1 cellular context compared by ENCODE assay signal in the genomic region with DNA sequence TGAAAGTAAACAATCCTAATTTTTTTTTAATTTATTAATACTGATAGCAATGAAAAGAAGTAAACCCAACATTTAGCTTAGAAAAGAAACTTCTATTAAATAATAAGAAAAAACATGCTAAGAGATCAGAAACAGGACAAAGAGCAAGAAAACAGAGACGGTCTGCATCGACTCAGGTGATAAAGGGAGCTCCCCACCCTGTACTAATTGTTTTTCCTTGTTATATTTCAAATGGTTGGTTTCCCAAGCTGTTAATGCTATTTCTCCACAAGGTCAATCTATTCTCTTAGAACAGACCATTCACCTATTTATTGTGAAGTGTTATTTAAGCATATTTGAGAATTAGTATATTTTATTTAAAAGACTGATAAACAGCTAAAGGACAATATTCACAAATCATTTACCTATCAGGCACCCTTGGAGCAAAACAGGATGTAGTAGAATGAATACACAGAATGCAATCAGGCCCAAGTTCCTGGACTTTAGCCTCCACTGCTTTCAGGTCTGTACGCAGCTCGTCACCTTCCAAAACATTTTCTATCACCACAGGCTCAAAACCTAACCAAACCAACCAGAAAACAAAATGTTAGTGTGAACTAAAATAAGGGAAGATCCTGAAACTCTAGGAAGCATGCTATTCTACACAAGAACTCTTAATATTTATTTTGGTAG.
A peak's percentile ranks its signal among the peaks of the same experiment; 100 is the strongest.
TF ChIP-seq lines count a peak whose summit lies in the region.

No MANE protein-coding gene starts in this region.

TF ChIP-seq in HepG2, 621 proteins besides CTCF, POLR2A, EP300 and RAD21 (continued from another document and continues in another):
- TF ChIP-seq CEBPB (IDR thresholded peaks at IDR 0.05; ENCODE audit: borderline replicate concordance, low read depth, low read length): peak; percentile 19; the same call in 1 of the 2 replicates
- TF ChIP-seq KLF11 (CRISPR knock-in tag; IDR thresholded peaks at IDR 0.05): no peak
- TF ChIP-seq, protein P1, sequence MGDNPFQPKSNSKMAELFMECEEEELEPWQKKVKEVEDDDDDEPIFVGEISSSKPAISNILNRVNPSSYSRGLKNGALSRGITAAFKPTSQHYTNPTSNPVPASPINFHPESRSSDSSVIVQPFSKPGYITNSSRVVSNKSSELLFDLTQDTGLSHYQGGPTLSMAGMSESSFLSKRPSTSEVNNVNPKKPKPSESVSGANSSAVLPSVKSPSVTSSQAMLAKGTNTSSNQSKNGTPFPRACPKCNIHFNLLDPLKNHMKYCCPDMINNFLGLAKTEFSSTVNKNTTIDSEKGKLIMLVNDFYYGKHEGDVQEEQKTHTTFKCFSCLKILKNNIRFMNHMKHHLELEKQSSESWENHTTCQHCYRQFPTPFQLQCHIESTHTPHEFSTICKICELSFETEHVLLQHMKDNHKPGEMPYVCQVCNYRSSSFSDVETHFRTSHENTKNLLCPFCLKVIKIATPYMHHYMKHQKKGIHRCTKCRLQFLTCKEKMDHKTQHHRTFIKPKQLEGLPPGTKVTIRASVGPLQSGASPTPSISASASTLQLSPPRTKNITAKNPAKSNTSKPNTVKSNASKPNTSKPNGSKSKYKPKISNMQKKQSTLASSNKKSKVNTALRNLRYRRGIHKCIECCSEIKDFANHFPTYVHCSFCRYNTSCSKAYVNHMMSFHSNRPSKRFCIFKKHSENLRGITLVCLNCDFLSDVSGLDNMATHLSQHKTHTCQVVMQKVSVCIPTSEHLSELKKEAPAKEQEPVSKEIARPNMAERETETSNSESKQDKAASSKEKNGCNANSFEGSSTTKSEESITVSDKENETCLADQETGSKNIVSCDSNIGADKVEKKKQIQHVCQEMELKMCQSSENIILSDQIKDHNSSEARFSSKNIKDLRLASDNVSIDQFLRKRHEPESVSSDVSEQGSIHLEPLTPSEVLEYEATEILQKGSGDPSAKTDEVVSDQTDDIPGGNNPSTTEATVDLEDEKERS (CRISPR knock-in tag; IDR thresholded peaks at IDR 0.05): no peak
- no peak for TF ChIP-seq ZNF550 (CRISPR knock-in tag; IDR thresholded peaks at IDR 0.05; ENCODE audit: borderline replicate concordance)
- no peak for TF ChIP-seq PHF20 (CRISPR knock-in tag; IDR thresholded peaks at IDR 0.05)
- TF ChIP-seq ELF3 (CRISPR knock-in tag; IDR thresholded peaks at IDR 0.05): peak; percentile 69; the same call in 1 of the 2 replicates
- TF ChIP-seq, protein P2, sequence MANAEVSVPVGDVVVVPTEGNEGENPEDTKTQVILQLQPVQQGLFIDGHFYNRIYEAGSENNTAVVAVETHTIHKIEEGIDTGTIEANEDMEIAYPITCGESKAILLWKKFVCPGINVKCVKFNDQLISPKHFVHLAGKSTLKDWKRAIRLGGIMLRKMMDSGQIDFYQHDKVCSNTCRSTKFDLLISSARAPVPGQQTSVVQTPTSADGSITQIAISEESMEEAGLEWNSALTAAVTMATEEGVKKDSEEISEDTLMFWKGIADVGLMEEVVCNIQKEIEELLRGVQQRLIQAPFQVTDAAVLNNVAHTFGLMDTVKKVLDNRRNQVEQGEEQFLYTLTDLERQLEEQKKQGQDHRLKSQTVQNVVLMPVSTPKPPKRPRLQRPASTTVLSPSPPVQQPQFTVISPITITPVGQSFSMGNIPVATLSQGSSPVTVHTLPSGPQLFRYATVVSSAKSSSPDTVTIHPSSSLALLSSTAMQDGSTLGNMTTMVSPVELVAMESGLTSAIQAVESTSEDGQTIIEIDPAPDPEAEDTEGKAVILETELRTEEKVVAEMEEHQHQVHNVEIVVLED (CRISPR knock-in tag; IDR thresholded peaks at IDR 0.05; ENCODE audit: borderline replicate concordance): no peak
- TF ChIP-seq MIER3 (CRISPR knock-in tag; IDR thresholded peaks at IDR 0.05; ENCODE audit: borderline replicate concordance): peak; percentile 26; the same call in 1 of the 2 replicates
- no peak for TF ChIP-seq DNMT1 (CRISPR knock-in tag; IDR thresholded peaks at IDR 0.05)
- TF ChIP-seq ZNF460 (CRISPR knock-in tag; IDR thresholded peaks at IDR 0.05; ENCODE audit: borderline replicate concordance): no peak
- no peak for TF ChIP-seq MTA1 (CRISPR knock-in tag; IDR thresholded peaks at IDR 0.05; ENCODE audit: borderline replicate concordance)
- no peak for TF ChIP-seq ZFAT (CRISPR knock-in tag; conservative IDR thresholded peaks at IDR 0.05)
- no peak for TF ChIP-seq HNRNPH1 (optimal IDR thresholded peaks at IDR 0.05; ENCODE audit: low read depth, low read length)
- no peak for TF ChIP-seq ZNF160 (CRISPR knock-in tag; IDR thresholded peaks at IDR 0.05)
- TF ChIP-seq, protein P3, sequence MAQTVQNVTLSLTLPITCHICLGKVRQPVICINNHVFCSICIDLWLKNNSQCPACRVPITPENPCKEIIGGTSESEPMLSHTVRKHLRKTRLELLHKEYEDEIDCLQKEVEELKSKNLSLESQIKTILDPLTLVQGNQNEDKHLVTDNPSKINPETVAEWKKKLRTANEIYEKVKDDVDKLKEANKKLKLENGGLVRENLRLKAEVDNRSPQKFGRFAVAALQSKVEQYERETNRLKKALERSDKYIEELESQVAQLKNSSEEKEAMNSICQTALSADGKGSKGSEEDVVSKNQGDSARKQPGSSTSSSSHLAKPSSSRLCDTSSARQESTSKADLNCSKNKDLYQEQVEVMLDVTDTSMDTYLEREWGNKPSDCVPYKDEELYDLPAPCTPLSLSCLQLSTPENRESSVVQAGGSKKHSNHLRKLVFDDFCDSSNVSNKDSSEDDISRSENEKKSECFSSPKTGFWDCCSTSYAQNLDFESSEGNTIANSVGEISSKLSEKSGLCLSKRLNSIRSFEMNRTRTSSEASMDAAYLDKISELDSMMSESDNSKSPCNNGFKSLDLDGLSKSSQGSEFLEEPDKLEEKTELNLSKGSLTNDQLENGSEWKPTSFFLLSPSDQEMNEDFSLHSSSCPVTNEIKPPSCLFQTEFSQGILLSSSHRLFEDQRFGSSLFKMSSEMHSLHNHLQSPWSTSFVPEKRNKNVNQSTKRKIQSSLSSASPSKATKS (CRISPR knock-in tag; IDR thresholded peaks at IDR 0.05): no peak
- TF ChIP-seq, protein P4, sequence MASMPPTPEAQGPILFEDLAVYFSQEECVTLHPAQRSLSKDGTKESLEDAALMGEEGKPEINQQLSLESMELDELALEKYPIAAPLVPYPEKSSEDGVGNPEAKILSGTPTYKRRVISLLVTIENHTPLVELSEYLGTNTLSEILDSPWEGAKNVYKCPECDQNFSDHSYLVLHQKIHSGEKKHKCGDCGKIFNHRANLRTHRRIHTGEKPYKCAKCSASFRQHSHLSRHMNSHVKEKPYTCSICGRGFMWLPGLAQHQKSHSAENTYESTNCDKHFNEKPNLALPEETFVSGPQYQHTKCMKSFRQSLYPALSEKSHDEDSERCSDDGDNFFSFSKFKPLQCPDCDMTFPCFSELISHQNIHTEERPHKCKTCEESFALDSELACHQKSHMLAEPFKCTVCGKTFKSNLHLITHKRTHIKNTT (CRISPR knock-in tag; IDR thresholded peaks at IDR 0.05): no peak
- no peak for TF ChIP-seq BRCA1 (CRISPR knock-in tag; IDR thresholded peaks at IDR 0.05)
- TF ChIP-seq, protein P5, sequence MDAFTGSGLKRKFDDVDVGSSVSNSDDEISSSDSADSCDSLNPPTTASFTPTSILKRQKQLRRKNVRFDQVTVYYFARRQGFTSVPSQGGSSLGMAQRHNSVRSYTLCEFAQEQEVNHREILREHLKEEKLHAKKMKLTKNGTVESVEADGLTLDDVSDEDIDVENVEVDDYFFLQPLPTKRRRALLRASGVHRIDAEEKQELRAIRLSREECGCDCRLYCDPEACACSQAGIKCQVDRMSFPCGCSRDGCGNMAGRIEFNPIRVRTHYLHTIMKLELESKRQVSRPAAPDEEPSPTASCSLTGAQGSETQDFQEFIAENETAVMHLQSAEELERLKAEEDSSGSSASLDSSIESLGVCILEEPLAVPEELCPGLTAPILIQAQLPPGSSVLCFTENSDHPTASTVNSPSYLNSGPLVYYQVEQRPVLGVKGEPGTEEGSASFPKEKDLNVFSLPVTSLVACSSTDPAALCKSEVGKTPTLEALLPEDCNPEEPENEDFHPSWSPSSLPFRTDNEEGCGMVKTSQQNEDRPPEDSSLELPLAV (CRISPR knock-in tag; conservative IDR thresholded peaks at IDR 0.05; ENCODE audit: low read depth): no peak
- TF ChIP-seq TRIM24 (CRISPR knock-in tag; IDR thresholded peaks at IDR 0.05): no peak
- TF ChIP-seq NFKBIZ (CRISPR knock-in tag; IDR thresholded peaks at IDR 0.05): no peak
- no peak for TF ChIP-seq ZFY (CRISPR knock-in tag; IDR thresholded peaks at IDR 0.05)
- no peak for TF ChIP-seq SOX13 (IDR thresholded peaks at IDR 0.05)
- TF ChIP-seq SOX13 (CRISPR knock-in tag; conservative IDR thresholded peaks at IDR 0.05 in 1 of 2, IDR thresholded peaks at IDR 0.05 in 1 of 2): peak in 1 of 2 experiments; percentile 63; a peak in 1 of 4 replicates
- no peak; the same call in 1 of the 2 replicates for TF ChIP-seq KMT2B (CRISPR knock-in tag; IDR thresholded peaks at IDR 0.05)
- TF ChIP-seq ZNF367 (CRISPR knock-in tag; IDR thresholded peaks at IDR 0.05; ENCODE audit: borderline replicate concordance): no peak
- TF ChIP-seq, protein P6, sequence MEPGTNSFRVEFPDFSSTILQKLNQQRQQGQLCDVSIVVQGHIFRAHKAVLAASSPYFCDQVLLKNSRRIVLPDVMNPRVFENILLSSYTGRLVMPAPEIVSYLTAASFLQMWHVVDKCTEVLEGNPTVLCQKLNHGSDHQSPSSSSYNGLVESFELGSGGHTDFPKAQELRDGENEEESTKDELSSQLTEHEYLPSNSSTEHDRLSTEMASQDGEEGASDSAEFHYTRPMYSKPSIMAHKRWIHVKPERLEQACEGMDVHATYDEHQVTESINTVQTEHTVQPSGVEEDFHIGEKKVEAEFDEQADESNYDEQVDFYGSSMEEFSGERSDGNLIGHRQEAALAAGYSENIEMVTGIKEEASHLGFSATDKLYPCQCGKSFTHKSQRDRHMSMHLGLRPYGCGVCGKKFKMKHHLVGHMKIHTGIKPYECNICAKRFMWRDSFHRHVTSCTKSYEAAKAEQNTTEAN (CRISPR knock-in tag; conservative IDR thresholded peaks at IDR 0.05): no peak
- TF ChIP-seq FOXA3 (CRISPR knock-in tag; IDR thresholded peaks at IDR 0.05): peak; percentile 63; the same call in 1 of the 2 replicates
- TF ChIP-seq ZNF672 (CRISPR knock-in tag; IDR thresholded peaks at IDR 0.05): no peak
- TF ChIP-seq, protein P7, sequence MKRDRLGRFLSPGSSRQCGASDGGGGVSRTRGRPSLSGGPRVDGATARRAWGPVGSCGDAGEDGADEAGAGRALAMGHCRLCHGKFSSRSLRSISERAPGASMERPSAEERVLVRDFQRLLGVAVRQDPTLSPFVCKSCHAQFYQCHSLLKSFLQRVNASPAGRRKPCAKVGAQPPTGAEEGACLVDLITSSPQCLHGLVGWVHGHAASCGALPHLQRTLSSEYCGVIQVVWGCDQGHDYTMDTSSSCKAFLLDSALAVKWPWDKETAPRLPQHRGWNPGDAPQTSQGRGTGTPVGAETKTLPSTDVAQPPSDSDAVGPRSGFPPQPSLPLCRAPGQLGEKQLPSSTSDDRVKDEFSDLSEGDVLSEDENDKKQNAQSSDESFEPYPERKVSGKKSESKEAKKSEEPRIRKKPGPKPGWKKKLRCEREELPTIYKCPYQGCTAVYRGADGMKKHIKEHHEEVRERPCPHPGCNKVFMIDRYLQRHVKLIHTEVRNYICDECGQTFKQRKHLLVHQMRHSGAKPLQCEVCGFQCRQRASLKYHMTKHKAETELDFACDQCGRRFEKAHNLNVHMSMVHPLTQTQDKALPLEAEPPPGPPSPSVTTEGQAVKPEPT (CRISPR knock-in tag; IDR thresholded peaks at IDR 0.05; ENCODE audit: low read depth): no peak
- no peak for TF ChIP-seq ZNF20 (CRISPR knock-in tag; IDR thresholded peaks at IDR 0.05)
- no peak for TF ChIP-seq ZNF451 (CRISPR knock-in tag; IDR thresholded peaks at IDR 0.05)
- TF ChIP-seq, protein P8, sequence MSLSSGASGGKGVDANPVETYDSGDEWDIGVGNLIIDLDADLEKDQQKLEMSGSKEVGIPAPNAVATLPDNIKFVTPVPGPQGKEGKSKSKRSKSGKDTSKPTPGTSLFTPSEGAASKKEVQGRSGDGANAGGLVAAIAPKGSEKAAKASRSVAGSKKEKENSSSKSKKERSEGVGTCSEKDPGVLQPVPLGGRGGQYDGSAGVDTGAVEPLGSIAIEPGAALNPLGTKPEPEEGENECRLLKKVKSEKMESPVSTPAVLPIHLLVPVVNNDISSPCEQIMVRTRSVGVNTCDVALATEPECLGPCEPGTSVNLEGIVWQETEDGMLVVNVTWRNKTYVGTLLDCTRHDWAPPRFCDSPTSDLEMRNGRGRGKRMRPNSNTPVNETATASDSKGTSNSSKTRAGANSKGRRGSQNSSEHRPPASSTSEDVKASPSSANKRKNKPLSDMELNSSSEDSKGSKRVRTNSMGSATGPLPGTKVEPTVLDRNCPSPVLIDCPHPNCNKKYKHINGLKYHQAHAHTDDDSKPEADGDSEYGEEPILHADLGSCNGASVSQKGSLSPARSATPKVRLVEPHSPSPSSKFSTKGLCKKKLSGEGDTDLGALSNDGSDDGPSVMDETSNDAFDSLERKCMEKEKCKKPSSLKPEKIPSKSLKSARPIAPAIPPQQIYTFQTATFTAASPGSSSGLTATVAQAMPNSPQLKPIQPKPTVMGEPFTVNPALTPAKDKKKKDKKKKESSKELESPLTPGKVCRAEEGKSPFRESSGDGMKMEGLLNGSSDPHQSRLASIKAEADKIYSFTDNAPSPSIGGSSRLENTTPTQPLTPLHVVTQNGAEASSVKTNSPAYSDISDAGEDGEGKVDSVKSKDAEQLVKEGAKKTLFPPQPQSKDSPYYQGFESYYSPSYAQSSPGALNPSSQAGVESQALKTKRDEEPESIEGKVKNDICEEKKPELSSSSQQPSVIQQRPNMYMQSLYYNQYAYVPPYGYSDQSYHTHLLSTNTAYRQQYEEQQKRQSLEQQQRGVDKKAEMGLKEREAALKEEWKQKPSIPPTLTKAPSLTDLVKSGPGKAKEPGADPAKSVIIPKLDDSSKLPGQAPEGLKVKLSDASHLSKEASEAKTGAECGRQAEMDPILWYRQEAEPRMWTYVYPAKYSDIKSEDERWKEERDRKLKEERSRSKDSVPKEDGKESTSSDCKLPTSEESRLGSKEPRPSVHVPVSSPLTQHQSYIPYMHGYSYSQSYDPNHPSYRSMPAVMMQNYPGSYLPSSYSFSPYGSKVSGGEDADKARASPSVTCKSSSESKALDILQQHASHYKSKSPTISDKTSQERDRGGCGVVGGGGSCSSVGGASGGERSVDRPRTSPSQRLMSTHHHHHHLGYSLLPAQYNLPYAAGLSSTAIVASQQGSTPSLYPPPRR (CRISPR knock-in tag; IDR thresholded peaks at IDR 0.05; ENCODE audit: borderline replicate concordance): no peak; the same call in 1 of the 2 replicates
- no peak for TF ChIP-seq PCBP1 (IDR thresholded peaks at IDR 0.05; ENCODE audit: borderline replicate concordance, low read depth, low read length)
- no peak for TF ChIP-seq SETDB1 (CRISPR knock-in tag; IDR thresholded peaks at IDR 0.05; ENCODE audit: borderline replicate concordance)
- TF ChIP-seq, protein P9, sequence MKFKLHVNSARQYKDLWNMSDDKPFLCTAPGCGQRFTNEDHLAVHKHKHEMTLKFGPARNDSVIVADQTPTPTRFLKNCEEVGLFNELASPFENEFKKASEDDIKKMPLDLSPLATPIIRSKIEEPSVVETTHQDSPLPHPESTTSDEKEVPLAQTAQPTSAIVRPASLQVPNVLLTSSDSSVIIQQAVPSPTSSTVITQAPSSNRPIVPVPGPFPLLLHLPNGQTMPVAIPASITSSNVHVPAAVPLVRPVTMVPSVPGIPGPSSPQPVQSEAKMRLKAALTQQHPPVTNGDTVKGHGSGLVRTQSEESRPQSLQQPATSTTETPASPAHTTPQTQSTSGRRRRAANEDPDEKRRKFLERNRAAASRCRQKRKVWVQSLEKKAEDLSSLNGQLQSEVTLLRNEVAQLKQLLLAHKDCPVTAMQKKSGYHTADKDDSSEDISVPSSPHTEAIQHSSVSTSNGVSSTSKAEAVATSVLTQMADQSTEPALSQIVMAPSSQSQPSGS (CRISPR knock-in tag; IDR thresholded peaks at IDR 0.05): peak; percentile 51; the same call in 1 of the 2 replicates
